In genomic region chr3:19077388-19077787, GRCh38 we compare ENCODE assay signal across 3 cellular contexts.
"Had no signal": no experiment of that assay in that cellular context is flagged by ENCODE, and none has a peak within 500 bp of the region (broad histone marks: within the 10 kb centered on the region; RNA-seq: fewer than 3 reads in every experiment).

No MANE protein-coding gene starts in this region.

- DNase-seq: GDM1, GF-D8 had no signal

- H3K4me3 ChIP-seq: GM12878 had no signal

- ATAC-seq: GM12878 had no signal
